In genomic region chr4:79697444-79697843, GRCh38 we compare ENCODE assay signal across 20 cellular contexts.
DNase-seq lines count a peak whose midpoint lies in the region; ATAC-seq and TF ChIP-seq lines count a peak whose summit lies in the region.
"Had no signal": no experiment of that assay in that cellular context is flagged by ENCODE, and none has a peak within 500 bp of the region (broad histone marks: within the 10 kb centered on the region; RNA-seq: fewer than 3 reads in every experiment).

No MANE protein-coding gene starts in this region.

- intact Hi-C loops in Caco-2 (cut with micrococcal nuclease; ENCODE audit: unreplicated experiment): no loop called here

- peaks cover 21% of the 10 kb centered on the region for H3K4me1 Mint-ChIP-seq in Caco-2 (ENCODE audit: low read depth, unreplicated experiment)
- H3K4me1 Mint-ChIP-seq: B cell had no signal

- no peaks in the 10 kb centered on the region; the same call in 1 of the 2 replicates for H3K9me3 ChIP-seq in Caco-2
- H3K9me3 ChIP-seq: A549 had no signal

- no peaks in the 10 kb centered on the region for H3K36me3 ChIP-seq in Caco-2 (ENCODE audit: control insufficient read depth, insufficient read depth, low read length)
- H3K36me3 ChIP-seq: BLaER1 treated with 17β-estradiol and CSF1 and Interleukin-3, amounts not matched to agents 10 nM and 100 nM had no signal

- peak overlapping the region; percentile 51 for H3K27ac Mint-ChIP-seq in Caco-2 (ENCODE audit: unreplicated experiment)
- H3K27ac Mint-ChIP-seq: B cell; CD4-positive, alpha-beta T cell; CD8-positive, alpha-beta T cell had no signal

- H3K4me3 ChIP-seq in Caco-2 (ENCODE audit: low read depth, low read length): no peak overlapping the region
- H3K4me3 ChIP-seq: A549; BLaER1 treated with 17β-estradiol and CSF1 and Interleukin-3, amounts not matched to agents 10 nM and 100 nM; GM12878 had no signal

- no peaks in the 10 kb centered on the region for H3K36me3 Mint-ChIP-seq in Caco-2 (ENCODE audit: insufficient read depth, unreplicated experiment)
- H3K36me3 Mint-ChIP-seq: CD8-positive, alpha-beta T cell had no signal

- ATAC-seq in left lobe of liver: peak; percentile 54
- ATAC-seq: A549; CD8-positive, alpha-beta T cell; GM12878 had no signal

- H3K4me3 Mint-ChIP-seq in Caco-2 (ENCODE audit: unreplicated experiment): no peak overlapping the region
- H3K4me3 Mint-ChIP-seq: B cell; CD4-positive, alpha-beta T cell; CD8-positive, alpha-beta T cell had no signal

- no TSS peak for BruUV-seq in Caco-2 (replicated peaks; lab: Mats Ljungman, UMichigan)

- no peaks in the 10 kb centered on the region for H3K27me3 ChIP-seq in Caco-2 (replicated peaks; ENCODE audit: control insufficient read depth, insufficient read depth, low read length)
- H3K27me3 ChIP-seq: BLaER1 treated with 17β-estradiol and CSF1 and Interleukin-3, amounts not matched to agents 10 nM and 100 nM had no signal

- H3K27me3 Mint-ChIP-seq in Caco-2 (ENCODE audit: insufficient read depth, unreplicated experiment): no peaks in the 10 kb centered on the region

- peak; percentile 22 for DNase-seq in NCI-H2171 treated with DMSO at 0.1 percent for 48 hours (lab: John Stamatoyannopoulos, UW)
- DNase-seq in NCI-H2171 (lab: John Stamatoyannopoulos, UW): no peak
- DNase-seq in Caco-2: peak; percentile 14 to 34
- DNase-seq in left lobe of liver (ENCODE audit: low spot score): no peak
- no peak for DNase-seq in activated T-cell treated with anti-CD3 and anti-CD28 coated beads, Interleukin-2, amount 50 U/mL, for 1 hour
- DNase-seq in stimulated activated CD4-positive, alpha-beta T cell treated with anti-CD3 and anti-CD28 coated beads, Interleukin-12 subunit alpha, Interleukin-12 subunit beta, amount 100 ng/mL, for 4 hours: no peak
- DNase-seq: AML-193; CD4-positive, alpha-beta T cell; CD8-positive, alpha-beta T cell; DMS 273 treated with DMSO at 0.1 percent for 48 hours; DMS153; DMS53; DMS79; DND-41; EL; GDM1 had no signal

- POLR2A ChIA-PET in Caco-2 (lab: Charles Lee): no interaction called here

- CTCF ChIA-PET in Caco-2 (lab: Charles Lee): no interaction called here

- H3K9me3 Mint-ChIP-seq in Caco-2 (ENCODE audit: unreplicated experiment): peaks cover 47% of the 10 kb centered on the region

- no peak for TF ChIP-seq CTCF in Caco-2 (IDR thresholded peaks at IDR 0.05; ENCODE audit: insufficient read depth in 1 of 2, low read depth in 1 of 2, low read length in 1 of 2, severe bottlenecking in 1 of 2, unreplicated experiment in 1 of 2)

- peaks cover 5% of the 10 kb centered on the region; the same call in 1 of the 2 replicates for H3K4me1 ChIP-seq in Caco-2
- H3K4me1 ChIP-seq: A549; BLaER1 treated with 17β-estradiol and CSF1 and Interleukin-3, amounts not matched to agents 10 nM and 100 nM had no signal

Comparison
In these comparisons a context has a peak if more than half of its experiments do, and no peak if none do; other contexts are left out.
1. DNase-seq: peak in NCI-H2171 treated with DMSO at 0.1 percent for 48 hours (single experiment) and Caco-2 (2 of 2); none in NCI-H2171 (single experiment), left lobe of liver (single experiment), activated T-cell treated with anti-CD3 and anti-CD28 coated beads, Interleukin-2, amount 50 U/mL, for 1 hour (single experiment) and stimulated activated CD4-positive, alpha-beta T cell treated with anti-CD3 and anti-CD28 coated beads, Interleukin-12 subunit alpha, Interleukin-12 subunit beta, amount 100 ng/mL, for 4 hours (single experiment).